8 cellular contexts compared by ENCODE assay signal in genomic region chr11:134069426-134069921, GRCh38. TPM values are rescaled to one million over a fixed set of nuclear protein-coding genes. Genes with fewer than 3 reads are reported as not detected.
A peak's percentile ranks its signal among the peaks of the same experiment; 100 is the strongest.
DNase-seq lines count a peak whose midpoint lies in the region; ATAC-seq and TF ChIP-seq lines count a peak whose summit lies in the region.

No MANE protein-coding gene starts in this region.

- DNase-seq in T-helper 1 cell (no peak), right atrium auricular region (ENCODE audit: low spot score) (no peak)
- no peak for DNase-seq in activated CD4-positive, alpha-beta memory T cell treated with anti-CD3 and anti-CD28 coated beads, Interleukin-2, amount 10 ng/mL, durations not matched to agents 7 days and 5 days

- peak overlapping the region; percentile 63 to 92 for H3K4me3 ChIP-seq in right atrium auricular region
- peak overlapping the region; percentile 80 for H3K4me3 ChIP-seq in rectal smooth muscle tissue (ENCODE audit: low read length)

- no peaks in the 10 kb centered on the region for H3K36me3 Mint-ChIP-seq in T-helper 1 cell treated with Interleukin-12 subunit alpha and Interleukin-12 subunit beta and Interleukin-4 antibody, amounts not matched to agents 30 μg/mL and 1 μg/mL, for 36 hours (ENCODE audit: low read depth)
- no peaks in the 10 kb centered on the region for H3K36me3 Mint-ChIP-seq in activated CD4-positive, alpha-beta memory T cell treated with anti-CD3 and anti-CD28 coated beads, Interleukin-2, amount 10 ng/mL, durations not matched to agents 7 days and 5 days (ENCODE audit: low read depth)

- CTCF ChIA-PET in activated CD4-positive, alpha-beta memory T cell treated with anti-CD3 and anti-CD28 coated beads, Interleukin-2, amount 10 ng/mL, durations not matched to agents 7 days and 5 days (lab: Charles Lee), result interaction anchor here (1.3 to 3.2 kb wide), 2 partner anchors 19 to 142 kb away, joined by 3 to 19 read pairs; no protein-coding TSS in a partner anchor

- no peak for ATAC-seq in GM19328 (IDR thresholded peaks at IDR 0.05; ENCODE audit: unreplicated experiment)
- ATAC-seq in GM19467 (IDR thresholded peaks at IDR 0.05; ENCODE audit: unreplicated experiment), result no peak
- no peak for ATAC-seq in GM21717 (IDR thresholded peaks at IDR 0.05; ENCODE audit: unreplicated experiment)

- peaks cover 81% of the 10 kb centered on the region for H3K27me3 Mint-ChIP-seq in T-helper 1 cell treated with Interleukin-12 subunit alpha and Interleukin-12 subunit beta and Interleukin-4 antibody, amounts not matched to agents 30 μg/mL and 1 μg/mL, for 36 hours (ENCODE audit: low read depth)
- H3K27me3 Mint-ChIP-seq in activated CD4-positive, alpha-beta memory T cell treated with anti-CD3 and anti-CD28 coated beads, Interleukin-2, amount 10 ng/mL, durations not matched to agents 7 days and 5 days, result peaks cover 57% of the 10 kb centered on the region

- H3K27ac ChIP-seq in right atrium auricular region (peak overlapping the region; percentile 87 to 91), rectal smooth muscle tissue (ENCODE audit: low read depth, low read length) (peak overlapping the region; percentile 85)

- H3K36me3 ChIP-seq in right atrium auricular region (no peaks in the 10 kb centered on the region), rectal smooth muscle tissue (ENCODE audit: control insufficient read depth, insufficient read depth, low read length) (no peaks in the 10 kb centered on the region)

- no peak overlapping the region for H3K27ac Mint-ChIP-seq in T-helper 1 cell treated with Interleukin-12 subunit alpha and Interleukin-12 subunit beta and Interleukin-4 antibody, amounts not matched to agents 30 μg/mL and 1 μg/mL, for 36 hours
- no peak overlapping the region for H3K27ac Mint-ChIP-seq in activated CD4-positive, alpha-beta memory T cell treated with anti-CD3 and anti-CD28 coated beads, Interleukin-2, amount 10 ng/mL, durations not matched to agents 7 days and 5 days

- no peak overlapping the region for H3K9ac ChIP-seq in rectal smooth muscle tissue (ENCODE audit: low read length)

- H3K4me1 ChIP-seq in right atrium auricular region, result peaks cover 0 to 14% of the 10 kb centered on the region in 2 donors
- H3K4me1 ChIP-seq in rectal smooth muscle tissue (ENCODE audit: control insufficient read depth, insufficient read depth, low read length), result peaks cover 4% of the 10 kb centered on the region

- POLR2A ChIA-PET in activated CD4-positive, alpha-beta memory T cell treated with anti-CD3 and anti-CD28 coated beads, Interleukin-2, amount 10 ng/mL, durations not matched to agents 7 days and 5 days (lab: Charles Lee), result no interaction called here

- no peaks in the 10 kb centered on the region for H3K9me3 ChIP-seq in right atrium auricular region

- no peak for TF ChIP-seq CTCF in right atrium auricular region (IDR thresholded peaks at IDR 0.05)

- H3K4me3 Mint-ChIP-seq in T-helper 1 cell treated with Interleukin-12 subunit alpha and Interleukin-12 subunit beta and Interleukin-4 antibody, amounts not matched to agents 30 μg/mL and 1 μg/mL, for 36 hours, result peak overlapping the region; percentile 23
- peak overlapping the region; percentile 19 for H3K4me3 Mint-ChIP-seq in activated CD4-positive, alpha-beta memory T cell treated with anti-CD3 and anti-CD28 coated beads, Interleukin-2, amount 10 ng/mL, durations not matched to agents 7 days and 5 days

- H3K9me3 Mint-ChIP-seq in T-helper 1 cell treated with Interleukin-12 subunit alpha and Interleukin-12 subunit beta and Interleukin-4 antibody, amounts not matched to agents 30 μg/mL and 1 μg/mL, for 36 hours, result no peaks in the 10 kb centered on the region
- no peaks in the 10 kb centered on the region for H3K9me3 Mint-ChIP-seq in activated CD4-positive, alpha-beta memory T cell treated with anti-CD3 and anti-CD28 coated beads, Interleukin-2, amount 10 ng/mL, durations not matched to agents 7 days and 5 days

- H3K27me3 ChIP-seq in right atrium auricular region (no peaks in the 10 kb centered on the region), rectal smooth muscle tissue (ENCODE audit: control insufficient read depth, insufficient read depth, low read length) (no peaks in the 10 kb centered on the region)

- peaks cover 6% of the 10 kb centered on the region for H3K4me1 Mint-ChIP-seq in T-helper 1 cell treated with Interleukin-12 subunit alpha and Interleukin-12 subunit beta and Interleukin-4 antibody, amounts not matched to agents 30 μg/mL and 1 μg/mL, for 36 hours (ENCODE audit: low read depth)
- peaks cover 7% of the 10 kb centered on the region for H3K4me1 Mint-ChIP-seq in activated CD4-positive, alpha-beta memory T cell treated with anti-CD3 and anti-CD28 coated beads, Interleukin-2, amount 10 ng/mL, durations not matched to agents 7 days and 5 days

RNA-seq across cellular contexts. Expression of gene JAM3, which starts 0.6 kb away (rescaled TPM):
- 1 to 10 TPM; 4.5 to 5.1 TPM for total RNA-seq in activated CD4-positive, alpha-beta memory T cell treated with anti-CD3 and anti-CD28 coated beads, Interleukin-2, amount 10 ng/mL, durations not matched to agents 7 days and 5 days
- total RNA-seq in right atrium auricular region, result 10 to 100 TPM; 28.5 to 38.1 TPM

Comparison
In these comparisons a context has a peak if more than half of its experiments do, and no peak if none do; other contexts are left out.
1. RNA of gene JAM3, which starts 0.6 kb away (total RNA-seq): 28.5 to 38.1 TPM in right atrium auricular region; 4.5 to 5.1 TPM in activated CD4-positive, alpha-beta memory T cell treated with anti-CD3 and anti-CD28 coated beads, Interleukin-2, amount 10 ng/mL, durations not matched to agents 7 days and 5 days; every median in the first group is over 4 times any median in the second.